ENCODE assay signal across 8 cellular contexts in genomic region chr1:48776400-48777218, GRCh38. TPM values are rescaled to one million over a fixed set of nuclear protein-coding genes. Genes with fewer than 3 reads are reported as not detected.
DNase-seq lines count a peak whose midpoint lies in the region; ATAC-seq and TF ChIP-seq lines count a peak whose summit lies in the region.

TSS of gene BEND5 (minus strand) at chr1:48776891. CDS start at chr1:48776831, 60 bp downstream.

- peak; percentile 34 for ATAC-seq in HG03159 (IDR thresholded peaks at IDR 0.05; ENCODE audit: unreplicated experiment)
- no peak for ATAC-seq in HG03342 (IDR thresholded peaks at IDR 0.05; ENCODE audit: unreplicated experiment)

- H3K4me2 ChIP-seq in OCI-LY7 (ENCODE audit: low read length) (peak within 1 kb of the TSS; percentile 39; the same call in 1 of the 2 replicates), hepatocyte (peak within 1 kb of the TSS; percentile 89)

- no peaks in the 10 kb centered on the region for H4K20me1 ChIP-seq in OCI-LY7 (ENCODE audit: insufficient read depth, low read length)
- H4K20me1 ChIP-seq in hepatocyte (ENCODE audit: insufficient read depth, poor library complexity, severe bottlenecking) = no peaks in the 10 kb centered on the region

- DNase-seq in AML-193 (lab: John Stamatoyannopoulos, UW) (peak; percentile 22 to 28), OCI-LY7 (ENCODE audit: low spot score) (no peak), hepatocyte (ENCODE audit: low spot score) (peak; percentile 78), retina (peak; percentile 76), vagina (ENCODE audit: extremely low spot score in 2 of 2) (no peak)
- DNase-seq in activated naive CD8-positive, alpha-beta T cell treated with anti-CD3 and anti-CD28 coated beads, Interleukin-2, amount 50 U/mL, for 16 hours (ENCODE audit: low read depth, low spot score) = peak; percentile 27

- no TSS peak for BruUV-seq in OCI-LY7 (replicated peaks; lab: Mats Ljungman, UMichigan)

- H3K9me3 ChIP-seq in OCI-LY7 (ENCODE audit: low read length) (no peaks in the 10 kb centered on the region), hepatocyte (ENCODE audit: low read depth) (no peaks in the 10 kb centered on the region), vagina (no peaks in the 10 kb centered on the region)

- WGBS in hepatocyte (ENCODE audit: low lambda C conversion rate, missing lambda C conversion rate) = 1% methylated on average over 34 of the region's 72 CpGs

- H3K36me3 ChIP-seq in OCI-LY7 (ENCODE audit: insufficient read depth, low read length) (no peaks in the 10 kb centered on the region), hepatocyte (replicated peaks; ENCODE audit: insufficient read depth, low read depth) (no peaks in the 10 kb centered on the region), vagina (no peaks in the 10 kb centered on the region)

- CTCF ChIA-PET in OCI-LY7 (lab: Charles Lee; ENCODE audit: unreplicated experiment) = no interaction called here

- intact Hi-C loops in OCI-LY7 (cut with micrococcal nuclease; ENCODE audit: unreplicated experiment) (no loop called here), vagina (cut with DNase I) (no loop called here)

- H3K4me1 ChIP-seq in OCI-LY7 (ENCODE audit: insufficient read depth, low read length, poor library complexity, severe bottlenecking) (peaks cover 30% of the 10 kb centered on the region), hepatocyte (ENCODE audit: insufficient read depth) (peaks cover 20% of the 10 kb centered on the region), vagina (peaks cover 37% of the 10 kb centered on the region)

- H3K27ac ChIP-seq in OCI-LY7 (ENCODE audit: low read depth, low read length, poor library complexity, severe bottlenecking) = no peak within 1 kb of the TSS
- H3K27ac ChIP-seq in hepatocyte = peak within 1 kb of the TSS; percentile 79
- peak within 1 kb of the TSS; percentile 82 for H3K27ac ChIP-seq in vagina

- H3K4me3 ChIP-seq in OCI-LY7 (ENCODE audit: low read depth, low read length, poor library complexity, severe bottlenecking) = no peak within 1 kb of the TSS
- H3K4me3 ChIP-seq in hepatocyte = peak within 1 kb of the TSS; percentile 91
- peak within 1 kb of the TSS; percentile 89 for H3K4me3 ChIP-seq in vagina

- POLR2A ChIA-PET in OCI-LY7 (lab: Charles Lee) = no interaction called here

- no peak for TF ChIP-seq POLR2A in vagina (IDR thresholded peaks at IDR 0.05)

- TF ChIP-seq CTCF in OCI-LY7 (conservative IDR thresholded peaks at IDR 0.05; ENCODE audit: low read length) (no peak), hepatocyte (IDR thresholded peaks at IDR 0.05; ENCODE audit: poor library complexity) (peak; percentile 6), vagina (IDR thresholded peaks at IDR 0.05) (no peak)

- no peak within 1 kb of the TSS for H2AFZ ChIP-seq in OCI-LY7 (ENCODE audit: low read length)
- H2AFZ ChIP-seq in hepatocyte = peak within 1 kb of the TSS; percentile 86

- H3K27me3 ChIP-seq in hepatocyte = no peaks in the 10 kb centered on the region
- H3K27me3 ChIP-seq in vagina = no peaks in the 10 kb centered on the region

- H3K79me2 ChIP-seq in OCI-LY7 (ENCODE audit: insufficient read depth, low read depth, low read length) = no peaks in the 10 kb centered on the region
- H3K79me2 ChIP-seq in hepatocyte = peaks cover 12% of the 10 kb centered on the region

- H3K9me2 ChIP-seq in OCI-LY7 (ENCODE audit: insufficient read depth, low read length) (no peaks in the 10 kb centered on the region), hepatocyte (replicated peaks; ENCODE audit: insufficient read depth) (no peaks in the 10 kb centered on the region)

RNA-seq across cellular contexts. Expression of gene BEND5, which starts in this region (rescaled TPM):
- total RNA-seq in OCI-LY7 (2014; rRNA removed; shearing (Covaris generic)) = not detected in 2 replicates
- total RNA-seq in OCI-LY7 (2022) (not detected in 2 replicates), hepatocyte (7.5 and 9.6 TPM in 2 replicates), vagina (8.6 TPM)
- polyA plus RNA-seq in hepatocyte = 6.2 and 7.9 TPM in 2 replicates

Comparison
In these comparisons a context has a peak if more than half of its experiments do, and no peak if none do; other contexts are left out.
1. DNase-seq: peak in AML-193 (2 of 2), activated naive CD8-positive, alpha-beta T cell treated with anti-CD3 and anti-CD28 coated beads, Interleukin-2, amount 50 U/mL, for 16 hours (single experiment), hepatocyte (single experiment) and retina (single experiment); none in OCI-LY7 (single experiment) and vagina (0 of 2).